ENCODE assay signal across 1 cellular context in genomic region chr21:44506279-44507255, GRCh38.
TF ChIP-seq lines count a peak whose summit lies in the region.

No MANE protein-coding gene starts in this region.

TF ChIP-seq in HepG2, 621 proteins besides CTCF, POLR2A, EP300 and RAD21 (continued from another document and continues in another):
- TF ChIP-seq ZBTB40 (IDR thresholded peaks at IDR 0.05) (no peak), ZBTB40 (CRISPR knock-in tag; IDR thresholded peaks at IDR 0.05) (peak; percentile 53; the same call in 1 of the 2 replicates), ZFP82 (CRISPR knock-in tag; IDR thresholded peaks at IDR 0.05; ENCODE audit: borderline replicate concordance) (no peak), ZNF772 (CRISPR knock-in tag; IDR thresholded peaks at IDR 0.05) (no peak), MYC (CRISPR knock-in tag; IDR thresholded peaks at IDR 0.05; ENCODE audit: borderline replicate concordance) (peak; percentile 45; the same call in 1 of the 2 replicates), ETS1 (CRISPR knock-in tag; IDR thresholded peaks at IDR 0.05) (no peak), MXI1 (IDR thresholded peaks at IDR 0.05; ENCODE audit: borderline replicate concordance, low read depth, low read length) (peak; percentile 28; the same call in 1 of the 3 replicates), GABPA (IDR thresholded peaks at IDR 0.05; ENCODE audit: low read depth, low read length) (no peak), GABPA (CRISPR knock-in tag; IDR thresholded peaks at IDR 0.05; ENCODE audit: low read depth) (0 out of 2 replicates have a peak, but pooled peaks have one; percentile 40), ADNP (CRISPR knock-in tag; IDR thresholded peaks at IDR 0.05) (no peak), ZNF776 (CRISPR knock-in tag; IDR thresholded peaks at IDR 0.05) (no peak), KDM5B (CRISPR knock-in tag; IDR thresholded peaks at IDR 0.05; ENCODE audit: borderline replicate concordance) (peak; percentile 69; the same call in 1 of the 2 replicates), ZNF296 (CRISPR knock-in tag; conservative IDR thresholded peaks at IDR 0.05) (peak; percentile 69), UBTF (CRISPR knock-in tag; IDR thresholded peaks at IDR 0.05) (peak; percentile 55; the same call in 1 of the 2 replicates), MAFF (IDR thresholded peaks at IDR 0.05; ENCODE audit: low read depth, low read length) (no peak), NAIF1 (CRISPR knock-in tag; IDR thresholded peaks at IDR 0.05; ENCODE audit: borderline replicate concordance) (no peak), ZNF503 (CRISPR knock-in tag; IDR thresholded peaks at IDR 0.05) (peak; percentile 57; the same call in 1 of the 2 replicates), SNAPC2 (CRISPR knock-in tag; IDR thresholded peaks at IDR 0.05) (no peak), ZNF770 (CRISPR knock-in tag; IDR thresholded peaks at IDR 0.05) (no peak), ZNF224 (CRISPR knock-in tag; IDR thresholded peaks at IDR 0.05) (0 out of 2 replicates have a peak, but pooled peaks have one; percentile 43), PHF5A (CRISPR knock-in tag; IDR thresholded peaks at IDR 0.05; ENCODE audit: low read depth, unreplicated experiment) (no peak), SNAI1 (CRISPR knock-in tag; IDR thresholded peaks at IDR 0.05; ENCODE audit: borderline replicate concordance) (peak; percentile 83; the same call in 1 of the 2 replicates), SRY (CRISPR knock-in tag; IDR thresholded peaks at IDR 0.05) (no peak), RFX5 (IDR thresholded peaks at IDR 0.05; ENCODE audit: low read depth, low read length) (no peak), HNF1B (CRISPR knock-in tag; IDR thresholded peaks at IDR 0.05) (peak; percentile 22; the same call in 1 of the 2 replicates), ZNF280B (CRISPR knock-in tag; IDR thresholded peaks at IDR 0.05; ENCODE audit: borderline replicate concordance) (0 out of 2 replicates have a peak, but pooled peaks have one; percentile 14), MAFG (CRISPR knock-in tag; IDR thresholded peaks at IDR 0.05) (0 out of 2 replicates have a peak, but pooled peaks have one; percentile 15), TBL1XR1 (IDR thresholded peaks at IDR 0.05; ENCODE audit: borderline replicate concordance, low read length, partially characterized antibody) (no peak), ZNF879 (CRISPR knock-in tag; IDR thresholded peaks at IDR 0.05) (peak; percentile 30; the same call in 1 of the 2 replicates), ZNF331 (CRISPR knock-in tag; IDR thresholded peaks at IDR 0.05) (no peak; the same call in none of the 2 replicates), STAG1 (CRISPR knock-in tag; IDR thresholded peaks at IDR 0.05) (no peak), SATB2 (CRISPR knock-in tag; IDR thresholded peaks at IDR 0.05) (no peak), DNMT1 (CRISPR knock-in tag; IDR thresholded peaks at IDR 0.05) (no peak), SMC3 (IDR thresholded peaks at IDR 0.05; ENCODE audit: low read length) (no peak), IKZF4 (CRISPR knock-in tag; IDR thresholded peaks at IDR 0.05; ENCODE audit: borderline replicate concordance, low read depth, not compliant biosample characterization) (no peak), HBP1 (CRISPR knock-in tag; IDR thresholded peaks at IDR 0.05; ENCODE audit: low read depth) (0 out of 2 replicates have a peak, but pooled peaks have one; percentile 54), ZNF576 (CRISPR knock-in tag; IDR thresholded peaks at IDR 0.05) (no peak)
